ENCODE assay signal across 18 cellular contexts in genomic region chr18:27400001-27400400, GRCh38.
DNase-seq lines count a peak whose midpoint lies in the region; TF ChIP-seq lines count a peak whose summit lies in the region.
"Had no signal": no experiment of that assay in that cellular context is flagged by ENCODE, and none has a peak within 500 bp of the region (broad histone marks: within the 10 kb centered on the region; RNA-seq: fewer than 3 reads in every experiment).

No MANE protein-coding gene starts in this region.

- H3K9ac ChIP-seq in Loucy (ENCODE audit: low read depth, low read length, poor library complexity, severe bottlenecking) (no peak overlapping the region), mammary epithelial cell (ENCODE audit: insufficient read depth, low read length) (no peak overlapping the region), mesendoderm (ENCODE audit: low read length) (no peak overlapping the region)

- no peak overlapping the region for H2BK120ac ChIP-seq in mesendoderm (ENCODE audit: low read depth, low read length)

- H3K27ac ChIP-seq in mammary epithelial cell (ENCODE audit: insufficient read depth, low read depth, low read length) = no peak overlapping the region
- no peak overlapping the region for H3K27ac ChIP-seq in mesendoderm (ENCODE audit: low read depth, low read length)
- H3K27ac ChIP-seq: lower lobe of right lung, psoas muscle, VCaP had no signal

- no peaks in the 10 kb centered on the region for H3K36me3 ChIP-seq in Loucy (ENCODE audit: insufficient read depth, low read length)
- no peaks in the 10 kb centered on the region for H3K36me3 ChIP-seq in mammary epithelial cell (ENCODE audit: insufficient read depth, low read length)
- H3K36me3 ChIP-seq in mesendoderm (ENCODE audit: control insufficient read depth, insufficient read depth, low read length) = no peaks in the 10 kb centered on the region
- H3K36me3 ChIP-seq: lower lobe of right lung had no signal

- H3K4me2 ChIP-seq in Loucy (ENCODE audit: low read depth, low read length, poor library complexity, severe bottlenecking) (no peak overlapping the region), mammary epithelial cell (ENCODE audit: insufficient read depth, low read depth, low read length) (no peak overlapping the region), mesendoderm (ENCODE audit: low read length) (no peak overlapping the region)

- no peak overlapping the region for H2AK5ac ChIP-seq in mesendoderm (ENCODE audit: low read length)

- H3K4me3 ChIP-seq in Loucy (ENCODE audit: low read length, poor library complexity, severe bottlenecking) (no peak overlapping the region), mammary epithelial cell (replicated peaks in 1 of 3; ENCODE audit: insufficient read depth in 1 of 3, low read depth in 2 of 3, low read length in 3 of 3) (no peak overlapping the region), mesendoderm (ENCODE audit: low read length) (no peak overlapping the region)
- H3K4me3 ChIP-seq: lower lobe of right lung, psoas muscle had no signal

- no peak overlapping the region for H4K8ac ChIP-seq in mesendoderm (ENCODE audit: low read depth, low read length)

- no peak overlapping the region for H3K18ac ChIP-seq in mesendoderm (ENCODE audit: low read length)

- in situ Hi-C loops in mammary epithelial cell (cut with MboI; ENCODE audit: low sequenced_read_pairs in 2 of 2) = no loop called here

- H4K5ac ChIP-seq in mesendoderm (ENCODE audit: low read length) = no peak overlapping the region

- no peak overlapping the region for H3K23ac ChIP-seq in mesendoderm (ENCODE audit: low read length)

- no peaks in the 10 kb centered on the region for H3K79me1 ChIP-seq in mesendoderm (ENCODE audit: low read length)

- H2BK15ac ChIP-seq in mesendoderm (replicated peaks; ENCODE audit: low read depth) = no peak overlapping the region

- WGBS in mammary epithelial cell (ENCODE audit: low coverage, missing lambda C conversion rate) = 82% methylated on average over 9 of the region's 9 CpGs
- WGBS in mesendoderm (ENCODE audit: extremely low coverage, insufficient coverage, low lambda C conversion rate) = no CpG with 5 or more reads among the region's 9 CpGs

- H3K9me3 ChIP-seq in Loucy (ENCODE audit: insufficient read depth, low read depth, low read length) = no peaks in the 10 kb centered on the region
- H3K9me3 ChIP-seq in mammary epithelial cell (replicated peaks; ENCODE audit: insufficient read depth, low read length) = no peaks in the 10 kb centered on the region
- H3K9me3 ChIP-seq: lower lobe of right lung, psoas muscle had no signal

- dilution Hi-C loops in mammary epithelial cell (cut with HindIII; ENCODE audit: low sequenced_read_pairs) = no loop called here

- H3K27me3 ChIP-seq in Loucy (ENCODE audit: insufficient read depth, low read length, poor library complexity, severe bottlenecking) (no peaks in the 10 kb centered on the region), mammary epithelial cell (ENCODE audit: insufficient read depth, low read length) (no peaks in the 10 kb centered on the region), mesendoderm (ENCODE audit: insufficient read depth, low read length, poor library complexity) (no peaks in the 10 kb centered on the region)

- intact Hi-C loops in mammary epithelial cell (cut with micrococcal nuclease) = loop anchor here (1.0 kb wide), 1 partner anchor 36 kb away; no protein-coding TSS in a partner anchor

- BruUV-seq in mammary epithelial cell (replicated peaks; lab: Mats Ljungman, UMichigan) = no TSS peak

- TF ChIP-seq CTCF in Loucy (conservative IDR thresholded peaks at IDR 0.05; ENCODE audit: low read length) (peak; percentile 34), mammary epithelial cell (conservative IDR thresholded peaks at IDR 0.05 in 1 of 2, IDR thresholded peaks at IDR 0.05 in 1 of 2; ENCODE audit: extremely low read depth in 1 of 2, insufficient read depth in 1 of 2, low read depth in 1 of 2, low read length in 2 of 2) (peak; percentile 24 to 37)

- CTCF ChIA-PET in mammary epithelial cell (lab: Charles Lee; ENCODE audit: low non-redundant PET) = no interaction called here

- no peaks in the 10 kb centered on the region for H3F3A ChIP-seq in Loucy (ENCODE audit: low read depth)

- H3K4me1 ChIP-seq in Loucy (ENCODE audit: insufficient read depth, low read length, poor library complexity, severe bottlenecking) (no peaks in the 10 kb centered on the region), mammary epithelial cell (ENCODE audit: insufficient read depth, low read length) (no peaks in the 10 kb centered on the region), mesendoderm (ENCODE audit: control insufficient read depth, low read depth, low read length) (no peaks in the 10 kb centered on the region)
- H3K4me1 ChIP-seq: lower lobe of right lung, psoas muscle had no signal

- no peak overlapping the region for H3K4ac ChIP-seq in mesendoderm (ENCODE audit: low read depth, low read length)

- DNase-seq in DMS53 (lab: John Stamatoyannopoulos, UW) = peak; percentile 12
- no peak for DNase-seq in DMS53 treated with DMSO at 0.1 percent for 48 hours (lab: John Stamatoyannopoulos, UW; ENCODE audit: unreplicated experiment)
- DNase-seq in mammary epithelial cell = no peak
- DNase-seq in mesendoderm = peak; percentile 83
- DNase-seq in NCI-H2196 (lab: John Stamatoyannopoulos, UW; ENCODE audit: unreplicated experiment) = no peak
- DNase-seq in activated naive CD4-positive, alpha-beta T cell treated with anti-CD3 and anti-CD28 coated beads, Interleukin-2, amount 50 U/mL, for 16 hours = no peak
- no peak for DNase-seq in activated CD4-positive, CD25-positive, alpha-beta regulatory T cell treated with anti-CD3 and anti-CD28 coated beads, Interleukin-2, amount 50 U/mL, for 72 hours
- DNase-seq: activated effector memory CD4-positive, alpha-beta T cell treated with anti-CD3 and anti-CD28 coated beads, Interleukin-2, amount 50 U/mL, for 16 hours; aorta; CD4-positive, alpha-beta memory T cell; lower lobe of right lung; naive thymus-derived CD8-positive, alpha-beta T cell; NCI-H1048; psoas muscle; stimulated activated CD4-positive, alpha-beta T cell treated with anti-CD3 and anti-CD28 coated beads, Interleukin-15, amount 100 ng/mL, for 24 hours; SW 1271 had no signal

- no peak overlapping the region for H2BK5ac ChIP-seq in mesendoderm (ENCODE audit: low read length)

- H3K56ac ChIP-seq in mesendoderm (ENCODE audit: low read length) = no peak overlapping the region

- H2AFZ ChIP-seq in Loucy (ENCODE audit: low read length) (no peak overlapping the region), mammary epithelial cell (ENCODE audit: low read depth, low read length) (no peak overlapping the region)

- H4K20me1 ChIP-seq in Loucy (ENCODE audit: insufficient read depth, low read length, poor library complexity, severe bottlenecking) (no peaks in the 10 kb centered on the region), mammary epithelial cell (ENCODE audit: insufficient read depth, low read length) (no peaks in the 10 kb centered on the region)

- H3K79me2 ChIP-seq in Loucy (ENCODE audit: insufficient read depth, low read length) (no peaks in the 10 kb centered on the region), mammary epithelial cell (ENCODE audit: insufficient read depth, low read length) (no peaks in the 10 kb centered on the region), mesendoderm (ENCODE audit: control insufficient read depth, insufficient read depth, low read length) (no peaks in the 10 kb centered on the region)

- no peaks in the 10 kb centered on the region for H3K9me2 ChIP-seq in Loucy (replicated peaks; ENCODE audit: low read depth, low read length)

Comparison
In these comparisons a context has a peak if more than half of its experiments do, and no peak if none do; other contexts are left out.
1. DNase-seq: peak in DMS53 (single experiment) and mesendoderm (single experiment); none in DMS53 treated with DMSO at 0.1 percent for 48 hours (single experiment), mammary epithelial cell (single experiment), NCI-H2196 (single experiment), activated naive CD4-positive, alpha-beta T cell treated with anti-CD3 and anti-CD28 coated beads, Interleukin-2, amount 50 U/mL, for 16 hours (single experiment) and activated CD4-positive, CD25-positive, alpha-beta regulatory T cell treated with anti-CD3 and anti-CD28 coated beads, Interleukin-2, amount 50 U/mL, for 72 hours (single experiment).